In genomic region chrX:107571296-107571998, GRCh38 we compare ENCODE assay signal across 11 cellular contexts. TPM values are rescaled to one million over a fixed set of nuclear protein-coding genes. Genes with fewer than 3 reads are reported as not detected.
DNase-seq lines count a peak whose midpoint lies in the region; ATAC-seq and TF ChIP-seq lines count a peak whose summit lies in the region.
"Had no signal": no experiment of that assay in that cellular context is flagged by ENCODE, and none has a peak within 500 bp of the region (broad histone marks: within the 10 kb centered on the region; RNA-seq: fewer than 3 reads in every experiment).

No MANE protein-coding gene starts in this region.

- ATAC-seq in omental fat pad (ENCODE audit: low FRiP score) (peak; percentile 60), HG03439 (IDR thresholded peaks at IDR 0.05; ENCODE audit: unreplicated experiment) (no peak), HG03280 (IDR thresholded peaks at IDR 0.05; ENCODE audit: unreplicated experiment) (no peak)
- ATAC-seq: upper lobe of right lung had no signal

- TF ChIP-seq CTCF in omental fat pad (IDR thresholded peaks at IDR 0.05) = no peak

- DNase-seq in EL (peak; percentile 91), NCI-H226 (peak; percentile 88), dedifferentiated amniotic fluid mesenchymal stem cell (ENCODE audit: extremely low spot score) (peak; percentile 41), omental fat pad (ENCODE audit: low spot score) (no peak), NCI-H82 (lab: John Stamatoyannopoulos, UW) (no peak), NCI-H128 (lab: John Stamatoyannopoulos, UW; ENCODE audit: unreplicated experiment) (no peak)
- DNase-seq: NCI-H2107; stimulated activated CD4-positive, alpha-beta T cell treated with anti-CD3 and anti-CD28 coated beads, Interleukin-2, amount 100 ng/mL, for 24 hours; upper lobe of right lung had no signal

RNA-seq across cellular contexts. Expression of gene PRPS1, which starts 56.9 kb away (rescaled TPM):
- total RNA-seq in omental fat pad = 10 to 100 TPM; 16.4 to 43.6 (median 24.8) TPM

Comparison
In these comparisons a context has a peak if more than half of its experiments do, and no peak if none do; other contexts are left out.
1. DNase-seq: peak in EL (single experiment), NCI-H226 (single experiment) and dedifferentiated amniotic fluid mesenchymal stem cell (single experiment); none in omental fat pad (single experiment), NCI-H82 (single experiment) and NCI-H128 (single experiment).